ENCODE assay signal across 1 cellular context in the genomic region with DNA sequence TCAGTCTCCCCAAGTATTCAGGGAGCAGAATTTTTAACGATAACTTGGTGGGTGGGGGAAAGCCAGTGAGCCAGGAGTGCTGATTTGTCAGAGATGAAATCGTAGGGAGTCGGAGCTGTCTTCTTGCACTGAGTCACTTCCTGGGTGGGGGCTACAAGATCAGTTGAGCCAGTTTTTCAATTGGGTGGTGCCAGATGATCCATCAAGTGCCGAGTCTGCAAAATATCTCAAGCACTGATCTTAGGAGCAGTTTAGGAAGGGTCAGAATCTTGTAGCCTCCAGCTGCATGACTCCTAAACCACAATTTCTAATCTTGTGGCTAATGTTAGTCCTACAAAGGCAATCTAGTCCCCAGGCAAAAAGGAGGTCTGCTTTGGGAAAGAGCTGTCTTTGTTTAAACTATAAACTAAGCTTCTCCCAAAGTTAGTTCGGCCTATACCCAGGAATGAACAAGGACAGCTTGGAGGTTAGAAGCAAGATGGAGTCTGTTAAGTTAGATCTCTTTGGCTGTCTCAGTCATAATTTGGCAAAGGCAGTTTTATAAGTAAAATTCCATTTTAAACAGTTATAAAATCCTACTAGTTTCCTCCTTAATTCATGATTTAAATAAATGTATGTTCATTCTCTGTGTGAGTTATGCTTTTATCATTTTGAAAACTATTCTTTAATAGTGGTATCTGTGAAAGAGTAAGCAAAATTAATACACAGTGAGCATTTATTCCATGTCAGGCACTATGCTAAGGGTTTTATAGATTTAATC.
TF ChIP-seq lines count a peak whose summit lies in the region.

No MANE protein-coding gene starts in this region.

TF ChIP-seq in K562, 482 proteins besides CTCF, POLR2A, EP300 and RAD21 (continued from another document):
- TF ChIP-seq, protein P1, sequence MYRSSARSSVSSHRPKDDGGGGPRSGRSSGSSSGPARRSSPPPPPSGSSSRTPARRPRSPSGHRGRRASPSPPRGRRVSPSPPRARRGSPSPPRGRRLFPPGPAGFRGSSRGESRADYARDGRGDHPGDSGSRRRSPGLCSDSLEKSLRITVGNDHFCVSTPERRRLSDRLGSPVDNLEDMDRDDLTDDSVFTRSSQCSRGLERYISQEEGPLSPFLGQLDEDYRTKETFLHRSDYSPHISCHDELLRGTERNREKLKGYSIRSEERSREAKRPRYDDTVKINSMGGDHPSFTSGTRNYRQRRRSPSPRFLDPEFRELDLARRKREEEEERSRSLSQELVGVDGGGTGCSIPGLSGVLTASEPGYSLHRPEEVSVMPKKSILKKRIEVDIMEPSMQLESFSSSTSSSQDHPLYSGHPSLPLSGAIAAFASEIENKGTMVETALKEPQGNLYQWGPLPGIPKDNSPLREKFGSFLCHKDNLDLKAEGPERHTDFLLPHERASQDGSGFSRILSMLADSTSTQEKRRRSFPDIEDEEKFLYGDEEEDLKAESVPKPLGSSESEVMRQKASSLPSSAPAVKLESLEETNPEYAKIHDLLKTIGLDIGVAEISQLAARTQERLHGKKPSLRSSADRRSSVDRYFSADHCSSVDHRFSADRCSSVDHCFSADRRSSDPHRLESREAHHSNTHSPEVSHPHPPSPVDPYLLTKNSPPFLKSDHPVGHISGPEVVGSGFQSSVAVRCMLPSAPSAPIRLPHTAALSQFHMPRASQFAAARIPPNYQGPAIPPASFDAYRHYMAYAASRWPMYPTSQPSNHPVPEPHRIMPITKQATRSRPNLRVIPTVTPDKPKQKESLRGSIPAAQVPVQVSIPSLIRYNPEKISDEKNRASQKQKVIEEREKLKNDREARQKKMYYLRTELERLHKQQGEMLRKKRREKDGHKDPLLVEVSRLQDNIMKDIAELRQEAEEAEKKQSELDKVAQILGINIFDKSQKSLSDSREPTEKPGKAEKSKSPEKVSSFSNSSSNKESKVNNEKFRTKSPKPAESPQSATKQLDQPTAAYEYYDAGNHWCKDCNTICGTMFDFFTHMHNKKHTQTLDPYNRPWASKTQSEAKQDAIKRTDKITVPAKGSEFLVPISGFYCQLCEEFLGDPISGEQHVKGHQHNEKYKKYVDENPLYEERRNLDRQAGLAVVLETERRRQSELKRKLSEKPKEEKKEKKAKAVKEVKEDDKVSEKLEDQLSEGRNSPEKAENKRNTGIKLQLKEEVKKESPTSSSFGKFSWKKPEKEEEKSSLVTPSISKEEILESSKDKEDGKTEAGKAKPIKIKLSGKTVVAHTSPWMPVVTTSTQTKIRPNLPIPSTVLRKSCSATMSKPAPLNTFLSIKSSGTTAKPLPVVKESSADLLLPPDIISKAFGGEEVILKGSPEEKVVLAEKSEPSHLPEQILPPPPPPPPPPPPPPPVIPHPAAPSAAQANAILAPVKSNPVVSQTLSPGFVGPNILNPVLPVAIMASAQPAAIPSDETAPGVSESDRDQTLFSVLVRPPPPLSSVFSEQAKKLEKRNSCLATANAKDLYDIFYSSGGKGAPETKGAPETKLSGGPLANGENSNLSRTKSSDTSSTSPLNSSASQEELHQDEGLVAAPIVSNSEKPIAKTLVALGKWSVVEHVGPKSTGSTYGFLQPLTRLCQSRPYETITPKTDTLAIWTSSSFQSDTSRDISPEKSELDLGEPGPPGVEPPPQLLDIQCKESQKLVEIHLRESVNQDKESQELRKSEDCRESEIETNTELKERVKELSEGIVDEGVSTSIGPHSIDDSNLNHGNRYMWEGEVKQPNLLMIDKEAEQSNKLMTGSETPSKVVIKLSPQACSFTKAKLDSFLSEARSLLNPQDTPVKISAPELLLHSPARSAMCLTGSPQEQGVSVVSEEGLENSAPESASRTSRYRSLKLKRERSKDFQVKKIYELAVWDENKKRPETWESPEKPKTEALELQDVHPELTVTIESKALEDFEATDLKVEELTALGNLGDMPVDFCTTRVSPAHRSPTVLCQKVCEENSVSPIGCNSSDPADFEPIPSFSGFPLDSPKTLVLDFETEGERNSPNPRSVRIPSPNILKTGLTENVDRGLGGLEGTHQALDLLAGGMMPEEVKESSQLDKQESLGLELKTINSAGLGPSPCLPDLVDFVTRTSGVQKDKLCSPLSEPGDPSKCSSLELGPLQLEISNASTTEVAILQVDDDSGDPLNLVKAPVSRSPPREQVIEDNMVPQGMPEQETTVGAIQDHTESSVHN (IDR thresholded peaks at IDR 0.05; ENCODE audit: borderline replicate concordance in 1 of 2, low read depth in 1 of 2), result 0 out of 4 replicates have a peak, but pooled peaks of 1 of the 2 experiments have one; percentile 85
- TF ChIP-seq ZNF165 (CRISPR knock-in tag; IDR thresholded peaks at IDR 0.05; ENCODE audit: borderline replicate concordance) (no peak), YY1 (IDR thresholded peaks at IDR 0.05; ENCODE audit: borderline replicate concordance in 1 of 3, control insufficient read depth in 1 of 3, extremely low read depth in 1 of 3, insufficient read depth in 3 of 3, insufficient read length in 1 of 3, insufficient replicate concordance in 2 of 3, low read depth in 1 of 3, low read length in 2 of 3) (no peak), ATF7 (IDR thresholded peaks at IDR 0.05) (peak; percentile 78), ZNF699 (CRISPR knock-in tag; IDR thresholded peaks at IDR 0.05; ENCODE audit: insufficient replicate concordance) (no peak), NCOA2 (IDR thresholded peaks at IDR 0.05; ENCODE audit: partially characterized antibody in 2 of 2) (peak; percentile 13 to 45), ZNF431 (CRISPR knock-in tag; IDR thresholded peaks at IDR 0.05) (no peak), CREM (IDR thresholded peaks at IDR 0.05; ENCODE audit: low read depth) (peak; percentile 52; the same call in 1 of the 2 replicates), BHLHE40 (IDR thresholded peaks at IDR 0.05; ENCODE audit: low read length) (no peak), ZNF561 (CRISPR knock-in tag; conservative IDR thresholded peaks at IDR 0.05) (no peak), NELFE (IDR thresholded peaks at IDR 0.05; ENCODE audit: insufficient read depth, insufficient read length) (no peak), MYC (IDR thresholded peaks at IDR 0.05; ENCODE audit: low read depth, low read length) (no peak), MYC (CRISPR knock-in tag; IDR thresholded peaks at IDR 0.05; ENCODE audit: borderline replicate concordance, low read depth) (no peak), CHD2 (IDR thresholded peaks at IDR 0.05; ENCODE audit: low read depth, low read length) (no peak), PHB (CRISPR knock-in tag; IDR thresholded peaks at IDR 0.05) (no peak), SIX5 (IDR thresholded peaks at IDR 0.05; ENCODE audit: borderline replicate concordance in 1 of 2, insufficient read depth in 1 of 2, low read depth in 1 of 2, low read length in 2 of 2) (no peak), MEF2A (IDR thresholded peaks at IDR 0.05; ENCODE audit: control insufficient read depth, low read depth, low read length) (no peak), ZNF778 (CRISPR knock-in tag; IDR thresholded peaks at IDR 0.05) (no peak), JUN (IDR thresholded peaks at IDR 0.05; ENCODE audit: borderline replicate concordance, low read depth, low read length) (peak; percentile 64; the same call in 1 of the 2 replicates), JUN (CRISPR knock-in tag; IDR thresholded peaks at IDR 0.05; ENCODE audit: borderline replicate concordance) (no peak), NR2F6 (CRISPR knock-in tag; IDR thresholded peaks at IDR 0.05) (no peak), POLR2G (IDR thresholded peaks at IDR 0.05; ENCODE audit: low read depth, low read length) (no peak), JUNB (CRISPR knock-in tag; conservative IDR thresholded peaks at IDR 0.05) (no peak)
- TF ChIP-seq, protein P2, sequence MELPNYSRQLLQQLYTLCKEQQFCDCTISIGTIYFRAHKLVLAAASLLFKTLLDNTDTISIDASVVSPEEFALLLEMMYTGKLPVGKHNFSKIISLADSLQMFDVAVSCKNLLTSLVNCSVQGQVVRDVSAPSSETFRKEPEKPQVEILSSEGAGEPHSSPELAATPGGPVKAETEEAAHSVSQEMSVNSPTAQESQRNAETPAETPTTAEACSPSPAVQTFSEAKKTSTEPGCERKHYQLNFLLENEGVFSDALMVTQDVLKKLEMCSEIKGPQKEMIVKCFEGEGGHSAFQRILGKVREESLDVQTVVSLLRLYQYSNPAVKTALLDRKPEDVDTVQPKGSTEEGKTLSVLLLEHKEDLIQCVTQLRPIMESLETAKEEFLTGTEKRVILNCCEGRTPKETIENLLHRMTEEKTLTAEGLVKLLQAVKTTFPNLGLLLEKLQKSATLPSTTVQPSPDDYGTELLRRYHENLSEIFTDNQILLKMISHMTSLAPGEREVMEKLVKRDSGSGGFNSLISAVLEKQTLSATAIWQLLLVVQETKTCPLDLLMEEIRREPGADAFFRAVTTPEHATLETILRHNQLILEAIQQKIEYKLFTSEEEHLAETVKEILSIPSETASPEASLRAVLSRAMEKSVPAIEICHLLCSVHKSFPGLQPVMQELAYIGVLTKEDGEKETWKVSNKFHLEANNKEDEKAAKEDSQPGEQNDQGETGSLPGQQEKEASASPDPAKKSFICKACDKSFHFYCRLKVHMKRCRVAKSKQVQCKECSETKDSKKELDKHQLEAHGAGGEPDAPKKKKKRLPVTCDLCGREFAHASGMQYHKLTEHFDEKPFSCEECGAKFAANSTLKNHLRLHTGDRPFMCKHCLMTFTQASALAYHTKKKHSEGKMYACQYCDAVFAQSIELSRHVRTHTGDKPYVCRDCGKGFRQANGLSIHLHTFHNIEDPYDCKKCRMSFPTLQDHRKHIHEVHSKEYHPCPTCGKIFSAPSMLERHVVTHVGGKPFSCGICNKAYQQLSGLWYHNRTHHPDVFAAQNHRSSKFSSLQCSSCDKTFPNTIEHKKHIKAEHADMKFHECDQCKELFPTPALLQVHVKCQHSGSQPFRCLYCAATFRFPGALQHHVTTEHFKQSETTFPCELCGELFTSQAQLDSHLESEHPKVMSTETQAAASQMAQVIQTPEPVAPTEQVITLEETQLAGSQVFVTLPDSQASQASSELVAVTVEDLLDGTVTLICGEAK (IDR thresholded peaks at IDR 0.05), result no peak
- TF ChIP-seq, protein P2 (CRISPR knock-in tag; IDR thresholded peaks at IDR 0.05), result no peak
- TF ChIP-seq, protein P3, sequence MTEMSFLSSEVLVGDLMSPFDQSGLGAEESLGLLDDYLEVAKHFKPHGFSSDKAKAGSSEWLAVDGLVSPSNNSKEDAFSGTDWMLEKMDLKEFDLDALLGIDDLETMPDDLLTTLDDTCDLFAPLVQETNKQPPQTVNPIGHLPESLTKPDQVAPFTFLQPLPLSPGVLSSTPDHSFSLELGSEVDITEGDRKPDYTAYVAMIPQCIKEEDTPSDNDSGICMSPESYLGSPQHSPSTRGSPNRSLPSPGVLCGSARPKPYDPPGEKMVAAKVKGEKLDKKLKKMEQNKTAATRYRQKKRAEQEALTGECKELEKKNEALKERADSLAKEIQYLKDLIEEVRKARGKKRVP (CRISPR knock-in tag; IDR thresholded peaks at IDR 0.05), result no peak
- TF ChIP-seq, protein P4, sequence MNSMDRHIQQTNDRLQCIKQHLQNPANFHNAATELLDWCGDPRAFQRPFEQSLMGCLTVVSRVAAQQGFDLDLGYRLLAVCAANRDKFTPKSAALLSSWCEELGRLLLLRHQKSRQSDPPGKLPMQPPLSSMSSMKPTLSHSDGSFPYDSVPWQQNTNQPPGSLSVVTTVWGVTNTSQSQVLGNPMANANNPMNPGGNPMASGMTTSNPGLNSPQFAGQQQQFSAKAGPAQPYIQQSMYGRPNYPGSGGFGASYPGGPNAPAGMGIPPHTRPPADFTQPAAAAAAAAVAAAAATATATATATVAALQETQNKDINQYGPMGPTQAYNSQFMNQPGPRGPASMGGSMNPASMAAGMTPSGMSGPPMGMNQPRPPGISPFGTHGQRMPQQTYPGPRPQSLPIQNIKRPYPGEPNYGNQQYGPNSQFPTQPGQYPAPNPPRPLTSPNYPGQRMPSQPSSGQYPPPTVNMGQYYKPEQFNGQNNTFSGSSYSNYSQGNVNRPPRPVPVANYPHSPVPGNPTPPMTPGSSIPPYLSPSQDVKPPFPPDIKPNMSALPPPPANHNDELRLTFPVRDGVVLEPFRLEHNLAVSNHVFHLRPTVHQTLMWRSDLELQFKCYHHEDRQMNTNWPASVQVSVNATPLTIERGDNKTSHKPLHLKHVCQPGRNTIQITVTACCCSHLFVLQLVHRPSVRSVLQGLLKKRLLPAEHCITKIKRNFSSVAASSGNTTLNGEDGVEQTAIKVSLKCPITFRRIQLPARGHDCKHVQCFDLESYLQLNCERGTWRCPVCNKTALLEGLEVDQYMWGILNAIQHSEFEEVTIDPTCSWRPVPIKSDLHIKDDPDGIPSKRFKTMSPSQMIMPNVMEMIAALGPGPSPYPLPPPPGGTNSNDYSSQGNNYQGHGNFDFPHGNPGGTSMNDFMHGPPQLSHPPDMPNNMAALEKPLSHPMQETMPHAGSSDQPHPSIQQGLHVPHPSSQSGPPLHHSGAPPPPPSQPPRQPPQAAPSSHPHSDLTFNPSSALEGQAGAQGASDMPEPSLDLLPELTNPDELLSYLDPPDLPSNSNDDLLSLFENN (IDR thresholded peaks at IDR 0.05; ENCODE audit: low read depth in 2 of 2, low read length in 2 of 2), result no peak
